In the genomic region with DNA sequence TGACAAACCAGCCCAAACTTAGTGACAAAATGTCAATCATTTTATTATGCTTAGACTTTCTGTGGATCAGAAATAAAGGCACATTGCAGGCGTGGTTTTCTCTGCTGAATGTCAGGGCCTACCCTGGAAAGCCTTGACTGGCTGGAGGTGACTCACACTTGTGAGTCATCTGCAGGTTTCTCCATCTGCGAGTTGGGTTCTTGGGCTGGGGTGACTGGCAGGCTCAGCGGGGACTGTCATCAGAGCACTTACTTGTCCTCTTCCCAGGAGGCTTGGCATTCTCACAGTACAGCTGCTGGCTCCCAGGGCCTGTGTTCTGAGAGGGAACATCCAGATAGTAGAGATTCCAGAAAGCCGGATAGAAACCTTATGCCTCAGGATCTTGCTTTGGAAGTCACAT, we compare ENCODE assay signal across 8 cellular contexts.
DNase-seq lines count a peak whose midpoint lies in the region; ATAC-seq and TF ChIP-seq lines count a peak whose summit lies in the region.

No MANE protein-coding gene starts in this region.

- H3K27me3 ChIP-seq in GM23338 (ENCODE audit: insufficient read depth), result no peaks in the 10 kb centered on the region

- H3K4me2 ChIP-seq in GM23338, result no peak overlapping the region

- H3K27ac Mint-ChIP-seq in GM23338, result no peak overlapping the region

- no peaks in the 10 kb centered on the region for H3K36me3 ChIP-seq in GM23338 (ENCODE audit: insufficient read depth)

- H3K4me3 Mint-ChIP-seq in GM23338, result no peak overlapping the region

- no peaks in the 10 kb centered on the region for H3K36me3 Mint-ChIP-seq in GM23338 (ENCODE audit: low read depth)

- H3K9me2 ChIP-seq in GM23338 (ENCODE audit: insufficient read depth), result no peaks in the 10 kb centered on the region

- no peak overlapping the region for H3K4me3 ChIP-seq in GM23338
- no peak overlapping the region for H3K4me3 ChIP-seq in epithelial cell of esophagus (ENCODE audit: low read length)

- H3K27me3 Mint-ChIP-seq in GM23338 (ENCODE audit: insufficient read depth, low read depth, poor library complexity), result no peaks in the 10 kb centered on the region

- ATAC-seq in GM23338 (peak; percentile 51; the same call in 2 of the 3 replicates), HG03039 (IDR thresholded peaks at IDR 0.05; ENCODE audit: unreplicated experiment) (no peak), GM18867 (IDR thresholded peaks at IDR 0.05; ENCODE audit: unreplicated experiment) (no peak), HG02981 (IDR thresholded peaks at IDR 0.05; ENCODE audit: unreplicated experiment) (no peak)

- no peaks in the 10 kb centered on the region for H3K79me2 ChIP-seq in GM23338 (replicated peaks; ENCODE audit: insufficient read depth)

- no peak for TF ChIP-seq CTCF in GM23338 (conservative IDR thresholded peaks at IDR 0.05; ENCODE audit: low read depth in 2 of 2)
- TF ChIP-seq CTCF in epithelial cell of esophagus (IDR thresholded peaks at IDR 0.05; ENCODE audit: insufficient read depth, low read depth, low read length, missing control alignments), result no peak

- no peaks in the 10 kb centered on the region for H3F3A ChIP-seq in GM23338 (replicated peaks; ENCODE audit: low read depth)

- H3K9me3 Mint-ChIP-seq in GM23338, result no peaks in the 10 kb centered on the region

- peaks cover 6% of the 10 kb centered on the region; the same call in 1 of the 2 replicates for H3K4me1 ChIP-seq in GM23338 (ENCODE audit: insufficient read depth)

- no peaks in the 10 kb centered on the region for H4K20me1 ChIP-seq in GM23338 (replicated peaks; ENCODE audit: insufficient read depth)

- H3K27ac ChIP-seq in GM23338 (ENCODE audit: low read depth), result no peak overlapping the region

- DNase-seq in GM23338 (ENCODE audit: low spot score), result no peak
- DNase-seq in RPMI8226, result peak; percentile 2
- DNase-seq in epithelial cell of esophagus (ENCODE audit: low read depth), result peak; percentile 92
- DNase-seq in smooth muscle cell of the brain vasculature (ENCODE audit: low read depth, low spot score), result peak; percentile 9
- no peak for DNase-seq in NCI-H82 treated with DMSO at 0.1 percent for 48 hours (lab: John Stamatoyannopoulos, UW; ENCODE audit: unreplicated experiment)

- H3K4me1 Mint-ChIP-seq in GM23338, result peaks cover 14% of the 10 kb centered on the region

- peak overlapping the region; percentile 64; the same call in 1 of the 2 replicates for H2AFZ ChIP-seq in GM23338

TF ChIP-seq in GM23338, 12 proteins besides CTCF, POLR2A, EP300 and RAD21:
- TF ChIP-seq, protein P1, sequence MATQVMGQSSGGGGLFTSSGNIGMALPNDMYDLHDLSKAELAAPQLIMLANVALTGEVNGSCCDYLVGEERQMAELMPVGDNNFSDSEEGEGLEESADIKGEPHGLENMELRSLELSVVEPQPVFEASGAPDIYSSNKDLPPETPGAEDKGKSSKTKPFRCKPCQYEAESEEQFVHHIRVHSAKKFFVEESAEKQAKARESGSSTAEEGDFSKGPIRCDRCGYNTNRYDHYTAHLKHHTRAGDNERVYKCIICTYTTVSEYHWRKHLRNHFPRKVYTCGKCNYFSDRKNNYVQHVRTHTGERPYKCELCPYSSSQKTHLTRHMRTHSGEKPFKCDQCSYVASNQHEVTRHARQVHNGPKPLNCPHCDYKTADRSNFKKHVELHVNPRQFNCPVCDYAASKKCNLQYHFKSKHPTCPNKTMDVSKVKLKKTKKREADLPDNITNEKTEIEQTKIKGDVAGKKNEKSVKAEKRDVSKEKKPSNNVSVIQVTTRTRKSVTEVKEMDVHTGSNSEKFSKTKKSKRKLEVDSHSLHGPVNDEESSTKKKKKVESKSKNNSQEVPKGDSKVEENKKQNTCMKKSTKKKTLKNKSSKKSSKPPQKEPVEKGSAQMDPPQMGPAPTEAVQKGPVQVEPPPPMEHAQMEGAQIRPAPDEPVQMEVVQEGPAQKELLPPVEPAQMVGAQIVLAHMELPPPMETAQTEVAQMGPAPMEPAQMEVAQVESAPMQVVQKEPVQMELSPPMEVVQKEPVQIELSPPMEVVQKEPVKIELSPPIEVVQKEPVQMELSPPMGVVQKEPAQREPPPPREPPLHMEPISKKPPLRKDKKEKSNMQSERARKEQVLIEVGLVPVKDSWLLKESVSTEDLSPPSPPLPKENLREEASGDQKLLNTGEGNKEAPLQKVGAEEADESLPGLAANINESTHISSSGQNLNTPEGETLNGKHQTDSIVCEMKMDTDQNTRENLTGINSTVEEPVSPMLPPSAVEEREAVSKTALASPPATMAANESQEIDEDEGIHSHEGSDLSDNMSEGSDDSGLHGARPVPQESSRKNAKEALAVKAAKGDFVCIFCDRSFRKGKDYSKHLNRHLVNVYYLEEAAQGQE (IDR thresholded peaks at IDR 0.05; ENCODE audit: unreplicated experiment), result no peak
- TF ChIP-seq EZH2phosphoT487 (IDR thresholded peaks at IDR 0.05; ENCODE audit: unreplicated experiment) (no peak), CREB1 (CRISPR knock-in tag; IDR thresholded peaks at IDR 0.05; ENCODE audit: low read depth) (no peak), ZNF462 (CRISPR knock-in tag; IDR thresholded peaks at IDR 0.05) (no peak), POLR2AphosphoS5 (IDR thresholded peaks at IDR 0.05; ENCODE audit: low read depth) (no peak), NANOG (IDR thresholded peaks at IDR 0.05; ENCODE audit: borderline replicate concordance) (no peak), STAT1 (IDR thresholded peaks at IDR 0.05; ENCODE audit: unreplicated experiment) (no peak), ZNF114 (CRISPR knock-in tag; IDR thresholded peaks at IDR 0.05) (no peak), JUNB (IDR thresholded peaks at IDR 0.05; ENCODE audit: unreplicated experiment) (no peak), ZNF331 (CRISPR knock-in tag; IDR thresholded peaks at IDR 0.05; ENCODE audit: low read depth) (no peak), EZH2 (IDR thresholded peaks at IDR 0.05; ENCODE audit: low read depth, unreplicated experiment) (no peak)

Comparison
In these comparisons a context has a peak if more than half of its experiments do, and no peak if none do; other contexts are left out.
1. DNase-seq: peak in RPMI8226 (single experiment), epithelial cell of esophagus (single experiment) and smooth muscle cell of the brain vasculature (single experiment); none in GM23338 (single experiment) and NCI-H82 treated with DMSO at 0.1 percent for 48 hours (single experiment).